ENCODE assay signal across 1 cellular context in genomic region chr19:48381178-48381950, GRCh38.
TF ChIP-seq lines count a peak whose summit lies in the region.

No MANE protein-coding gene starts in this region.

TF ChIP-seq in HEK293T, 16 proteins besides CTCF, POLR2A, EP300 and RAD21 (continued from another document):
- TF ChIP-seq PKNOX1 (IDR thresholded peaks at IDR 0.05) (no peak), ZNF384 (IDR thresholded peaks at IDR 0.05) (no peak), SP1 (IDR thresholded peaks at IDR 0.05) (no peak), FOXM1 (IDR thresholded peaks at IDR 0.05; ENCODE audit: borderline replicate concordance) (no peak), L3MBTL2 (conservative IDR thresholded peaks at IDR 0.05) (no peak), NFRKB (IDR thresholded peaks at IDR 0.05) (no peak), HDGF (IDR thresholded peaks at IDR 0.05; ENCODE audit: borderline replicate concordance) (no peak), LEF1 (IDR thresholded peaks at IDR 0.05; ENCODE audit: borderline replicate concordance) (no peak), CTBP1 (IDR thresholded peaks at IDR 0.05; ENCODE audit: borderline replicate concordance) (no peak), TARDBP (IDR thresholded peaks at IDR 0.05) (no peak)
